ENCODE assay signal across 1 cellular context in the genomic region with DNA sequence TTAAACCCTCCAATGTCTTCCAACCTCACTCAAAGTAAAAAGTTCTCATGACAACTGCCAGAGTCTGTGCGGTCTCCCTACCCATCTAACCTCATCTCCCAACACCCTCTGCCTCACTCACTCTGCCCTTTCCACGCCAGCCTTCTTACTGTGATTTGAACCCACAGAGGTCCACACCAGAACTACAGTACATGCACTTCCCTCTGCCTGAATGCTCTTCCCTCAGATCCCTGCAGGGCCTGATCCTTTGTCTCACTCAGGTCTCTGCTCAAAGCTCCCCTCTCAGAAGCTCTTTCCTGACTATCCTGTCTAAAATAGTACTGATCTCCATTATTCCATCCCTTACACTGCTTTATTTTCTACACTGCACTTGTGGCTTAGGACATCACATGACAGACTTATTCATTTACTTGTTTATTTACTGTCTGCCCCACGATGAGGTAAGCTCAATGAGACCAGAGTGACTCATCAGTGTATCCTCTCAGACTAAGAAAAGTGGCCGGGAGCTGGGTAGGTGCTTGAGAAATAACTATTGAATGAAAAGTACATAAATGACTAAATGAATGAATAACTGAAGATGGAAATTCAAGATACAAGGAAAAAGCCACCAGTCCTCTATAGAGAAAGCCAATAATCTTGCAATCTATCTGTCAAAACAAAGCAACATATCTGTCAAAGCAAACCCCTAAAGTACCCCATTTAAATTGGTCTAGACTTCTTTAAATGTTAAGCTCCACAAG.
TF ChIP-seq lines count a peak whose summit lies in the region.

No MANE protein-coding gene starts in this region.

TF ChIP-seq in K562, 482 proteins besides CTCF, POLR2A, EP300 and RAD21 (continued from another document and continues in another):
- TF ChIP-seq, protein P1, sequence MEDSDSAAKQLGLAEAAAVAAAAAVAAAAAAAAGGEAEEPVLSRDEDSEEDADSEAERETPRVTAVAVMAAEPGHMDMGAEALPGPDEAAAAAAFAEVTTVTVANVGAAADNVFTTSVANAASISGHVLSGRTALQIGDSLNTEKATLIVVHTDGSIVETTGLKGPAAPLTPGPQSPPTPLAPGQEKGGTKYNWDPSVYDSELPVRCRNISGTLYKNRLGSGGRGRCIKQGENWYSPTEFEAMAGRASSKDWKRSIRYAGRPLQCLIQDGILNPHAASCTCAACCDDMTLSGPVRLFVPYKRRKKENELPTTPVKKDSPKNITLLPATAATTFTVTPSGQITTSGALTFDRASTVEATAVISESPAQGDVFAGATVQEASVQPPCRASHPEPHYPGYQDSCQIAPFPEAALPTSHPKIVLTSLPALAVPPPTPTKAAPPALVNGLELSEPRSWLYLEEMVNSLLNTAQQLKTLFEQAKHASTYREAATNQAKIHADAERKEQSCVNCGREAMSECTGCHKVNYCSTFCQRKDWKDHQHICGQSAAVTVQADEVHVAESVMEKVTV (CRISPR knock-in tag; IDR thresholded peaks at IDR 0.05), result no peak
- no peak for TF ChIP-seq ZNF583 (CRISPR knock-in tag; IDR thresholded peaks at IDR 0.05)
- TF ChIP-seq ZNF232 (CRISPR knock-in tag; IDR thresholded peaks at IDR 0.05), result no peak
- TF ChIP-seq ZNF778 (CRISPR knock-in tag; IDR thresholded peaks at IDR 0.05), result no peak
- TF ChIP-seq ARID1B (IDR thresholded peaks at IDR 0.05), result peak; percentile 57
- no peak for TF ChIP-seq BDP1 (IDR thresholded peaks at IDR 0.05; ENCODE audit: insufficient read depth, insufficient read length)
- TF ChIP-seq DIDO1 (tag; IDR thresholded peaks at IDR 0.05; ENCODE audit: low read depth), result no peak
- TF ChIP-seq, protein P2, sequence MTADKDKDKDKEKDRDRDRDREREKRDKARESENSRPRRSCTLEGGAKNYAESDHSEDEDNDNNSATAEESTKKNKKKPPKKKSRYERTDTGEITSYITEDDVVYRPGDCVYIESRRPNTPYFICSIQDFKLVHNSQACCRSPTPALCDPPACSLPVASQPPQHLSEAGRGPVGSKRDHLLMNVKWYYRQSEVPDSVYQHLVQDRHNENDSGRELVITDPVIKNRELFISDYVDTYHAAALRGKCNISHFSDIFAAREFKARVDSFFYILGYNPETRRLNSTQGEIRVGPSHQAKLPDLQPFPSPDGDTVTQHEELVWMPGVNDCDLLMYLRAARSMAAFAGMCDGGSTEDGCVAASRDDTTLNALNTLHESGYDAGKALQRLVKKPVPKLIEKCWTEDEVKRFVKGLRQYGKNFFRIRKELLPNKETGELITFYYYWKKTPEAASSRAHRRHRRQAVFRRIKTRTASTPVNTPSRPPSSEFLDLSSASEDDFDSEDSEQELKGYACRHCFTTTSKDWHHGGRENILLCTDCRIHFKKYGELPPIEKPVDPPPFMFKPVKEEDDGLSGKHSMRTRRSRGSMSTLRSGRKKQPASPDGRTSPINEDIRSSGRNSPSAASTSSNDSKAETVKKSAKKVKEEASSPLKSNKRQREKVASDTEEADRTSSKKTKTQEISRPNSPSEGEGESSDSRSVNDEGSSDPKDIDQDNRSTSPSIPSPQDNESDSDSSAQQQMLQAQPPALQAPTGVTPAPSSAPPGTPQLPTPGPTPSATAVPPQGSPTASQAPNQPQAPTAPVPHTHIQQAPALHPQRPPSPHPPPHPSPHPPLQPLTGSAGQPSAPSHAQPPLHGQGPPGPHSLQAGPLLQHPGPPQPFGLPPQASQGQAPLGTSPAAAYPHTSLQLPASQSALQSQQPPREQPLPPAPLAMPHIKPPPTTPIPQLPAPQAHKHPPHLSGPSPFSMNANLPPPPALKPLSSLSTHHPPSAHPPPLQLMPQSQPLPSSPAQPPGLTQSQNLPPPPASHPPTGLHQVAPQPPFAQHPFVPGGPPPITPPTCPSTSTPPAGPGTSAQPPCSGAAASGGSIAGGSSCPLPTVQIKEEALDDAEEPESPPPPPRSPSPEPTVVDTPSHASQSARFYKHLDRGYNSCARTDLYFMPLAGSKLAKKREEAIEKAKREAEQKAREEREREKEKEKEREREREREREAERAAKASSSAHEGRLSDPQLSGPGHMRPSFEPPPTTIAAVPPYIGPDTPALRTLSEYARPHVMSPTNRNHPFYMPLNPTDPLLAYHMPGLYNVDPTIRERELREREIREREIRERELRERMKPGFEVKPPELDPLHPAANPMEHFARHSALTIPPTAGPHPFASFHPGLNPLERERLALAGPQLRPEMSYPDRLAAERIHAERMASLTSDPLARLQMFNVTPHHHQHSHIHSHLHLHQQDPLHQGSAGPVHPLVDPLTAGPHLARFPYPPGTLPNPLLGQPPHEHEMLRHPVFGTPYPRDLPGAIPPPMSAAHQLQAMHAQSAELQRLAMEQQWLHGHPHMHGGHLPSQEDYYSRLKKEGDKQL (CRISPR knock-in tag; IDR thresholded peaks at IDR 0.05; ENCODE audit: borderline replicate concordance), result no peak
- TF ChIP-seq FOS (IDR thresholded peaks at IDR 0.05; ENCODE audit: extremely low read depth, insufficient read length), result peak; percentile 52
- no peak for TF ChIP-seq SMAD4 (CRISPR knock-in tag; conservative IDR thresholded peaks at IDR 0.05)
- TF ChIP-seq HNRNPLL (IDR thresholded peaks at IDR 0.05; ENCODE audit: low read depth, low read length, poor library complexity, severe bottlenecking), result no peak
- TF ChIP-seq, protein P3, sequence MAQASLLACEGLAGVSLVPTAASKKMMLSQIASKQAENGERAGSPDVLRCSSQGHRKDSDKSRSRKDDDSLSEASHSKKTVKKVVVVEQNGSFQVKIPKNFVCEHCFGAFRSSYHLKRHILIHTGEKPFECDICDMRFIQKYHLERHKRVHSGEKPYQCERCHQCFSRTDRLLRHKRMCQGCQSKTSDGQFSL (CRISPR knock-in tag; IDR thresholded peaks at IDR 0.05), result no peak
- TF ChIP-seq, protein P3 (tag; IDR thresholded peaks at IDR 0.05), result no peak
- TF ChIP-seq SMARCA4 (IDR thresholded peaks at IDR 0.05), result peak; percentile 50; the same call in 1 of the 2 replicates
- no peak for TF ChIP-seq KHSRP (IDR thresholded peaks at IDR 0.05)
- TF ChIP-seq SMARCB1 (IDR thresholded peaks at IDR 0.05; ENCODE audit: insufficient read length, low read depth), result no peak
- TF ChIP-seq TAL1 (IDR thresholded peaks at IDR 0.05), result no peak
- TF ChIP-seq ARID4B (CRISPR knock-in tag; IDR thresholded peaks at IDR 0.05), result no peak
- TF ChIP-seq POU5F1 (IDR thresholded peaks at IDR 0.05; ENCODE audit: borderline replicate concordance, low read depth, low read length, partially characterized antibody), result no peak
- TF ChIP-seq RB1 (IDR thresholded peaks at IDR 0.05; ENCODE audit: low read depth), result no peak
- TF ChIP-seq GTF2B (IDR thresholded peaks at IDR 0.05; ENCODE audit: extremely low read depth, insufficient read length), result no peak
- no peak; a peak in 1 of 4 replicates for TF ChIP-seq MNT (conservative IDR thresholded peaks at IDR 0.05)
- no peak for TF ChIP-seq BRD9 (IDR thresholded peaks at IDR 0.05; ENCODE audit: low read depth, partially characterized antibody)
- TF ChIP-seq PRDM10 (IDR thresholded peaks at IDR 0.05; ENCODE audit: partially characterized antibody), result peak; percentile 86
- no peak for TF ChIP-seq EZH2 (IDR thresholded peaks at IDR 0.05; ENCODE audit: borderline replicate concordance, low read depth, low read length)
- no peak for TF ChIP-seq MAZ (CRISPR knock-in tag; conservative IDR thresholded peaks at IDR 0.05 in 1 of 2, IDR thresholded peaks at IDR 0.05 in 1 of 2)
- TF ChIP-seq, protein P4, sequence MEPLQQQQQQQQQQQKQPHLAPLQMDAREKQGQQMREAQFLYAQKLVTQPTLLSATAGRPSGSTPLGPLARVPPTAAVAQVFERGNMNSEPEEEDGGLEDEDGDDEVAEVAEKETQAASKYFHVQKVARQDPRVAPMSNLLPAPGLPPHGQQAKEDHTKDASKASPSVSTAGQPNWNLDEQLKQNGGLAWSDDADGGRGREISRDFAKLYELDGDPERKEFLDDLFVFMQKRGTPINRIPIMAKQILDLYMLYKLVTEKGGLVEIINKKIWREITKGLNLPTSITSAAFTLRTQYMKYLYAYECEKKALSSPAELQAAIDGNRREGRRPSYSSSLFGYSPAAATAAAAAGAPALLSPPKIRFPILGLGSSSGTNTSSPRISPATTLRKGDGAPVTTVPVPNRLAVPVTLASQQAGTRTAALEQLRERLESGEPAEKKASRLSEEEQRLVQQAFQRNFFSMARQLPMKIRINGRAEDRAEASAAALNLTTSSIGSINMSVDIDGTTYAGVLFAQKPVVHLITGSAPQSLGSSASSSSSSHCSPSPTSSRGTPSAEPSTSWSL (CRISPR knock-in tag; IDR thresholded peaks at IDR 0.05; ENCODE audit: borderline replicate concordance), result no peak
- no peak for TF ChIP-seq MBD1 (CRISPR knock-in tag; IDR thresholded peaks at IDR 0.05)
- no peak for TF ChIP-seq MBD2 (IDR thresholded peaks at IDR 0.05; ENCODE audit: borderline replicate concordance, low read depth)
- no peak for TF ChIP-seq NFE2L1 (tag; IDR thresholded peaks at IDR 0.05; ENCODE audit: borderline replicate concordance, low read depth)
